Comparison of ENCODE assay signal across 15 cellular contexts in genomic region chr9:76316069-76316468, GRCh38.
DNase-seq lines count a peak whose midpoint lies in the region; ATAC-seq, FAIRE-seq and TF ChIP-seq lines count a peak whose summit lies in the region.
"Had no signal": no experiment of that assay in that cellular context is flagged by ENCODE, and none has a peak within 500 bp of the region (broad histone marks: within the 10 kb centered on the region; RNA-seq: fewer than 3 reads in every experiment).

No MANE protein-coding gene starts in this region.

- H3K27me3 ChIP-seq in bronchial epithelial cell (ENCODE audit: control insufficient read depth, insufficient read depth, low read length): no peaks in the 10 kb centered on the region
- H3K27me3 ChIP-seq: BE2C had no signal

- no peak for FAIRE-seq in bronchial epithelial cell (lab: Jason Lieb, UNC)
- FAIRE-seq: A549, GM12878, GM18507 had no signal

- H3K36me3 Mint-ChIP-seq in WTC11: no peaks in the 10 kb centered on the region
- H3K36me3 Mint-ChIP-seq: CD4-positive, alpha-beta memory T cell had no signal

- peaks cover 8% of the 10 kb centered on the region for H3K4me1 Mint-ChIP-seq in WTC11
- H3K4me1 Mint-ChIP-seq: CD4-positive, alpha-beta memory T cell had no signal

- TF ChIP-seq CTCF in WTC11 (IDR thresholded peaks at IDR 0.05): no peak
- TF ChIP-seq CTCF in bronchial epithelial cell (IDR thresholded peaks at IDR 0.05; ENCODE audit: insufficient read depth, low read length, severe bottlenecking): no peak

- peak overlapping the region; percentile 54 for H3K27ac Mint-ChIP-seq in WTC11
- H3K27ac Mint-ChIP-seq: CD4-positive, alpha-beta memory T cell; HFFc6 had no signal

- intact Hi-C loops in Right ventricle myocardium superior (cut with DNase I): no loop called here

- DNase-seq in WTC11 (ENCODE audit: low spot score): no peak
- peak; percentile 33 for DNase-seq in bronchial epithelial cell (ENCODE audit: low read depth)
- DNase-seq in islet precursor cell: peak; percentile 70
- no peak for DNase-seq in Right ventricle myocardium superior
- no peak for DNase-seq in occipital lobe (lab: John Stamatoyannopoulos, UW)
- DNase-seq: BE2C; CD4-positive, alpha-beta memory T cell; DMS79; GOT3; HCEC 1CT; HFFc6 had no signal

- no peak overlapping the region for H3K4me3 Mint-ChIP-seq in WTC11
- H3K4me3 Mint-ChIP-seq: CD4-positive, alpha-beta memory T cell; HFFc6 had no signal

- peak; percentile 72 for ATAC-seq in WTC11
- ATAC-seq in GM21515 (IDR thresholded peaks at IDR 0.05; ENCODE audit: unreplicated experiment): no peak
- no peak for ATAC-seq in Right ventricle myocardium superior (ENCODE audit: poor library complexity)
- ATAC-seq: A549, GM12878 had no signal

- POLR2A ChIA-PET in WTC11 (lab: Charles Lee): interaction anchor here (0.6 kb wide), 1 partner anchor 425 kb away, joined by 3 read pairs; no protein-coding TSS in a partner anchor

- H3K4me3 ChIP-seq in bronchial epithelial cell (ENCODE audit: low read depth, low read length): no peak overlapping the region
- H3K4me3 ChIP-seq: A549, GM12878 had no signal

- H3K36me3 ChIP-seq in bronchial epithelial cell (ENCODE audit: control insufficient read depth, insufficient read depth, low read length): no peaks in the 10 kb centered on the region
- H3K36me3 ChIP-seq: BE2C had no signal

- CTCF ChIA-PET in WTC11 (lab: Charles Lee): interaction anchor here (0.6 to 1.3 kb wide), 3 partner anchors 257 to 1123 kb away, joined by 3 to 4 read pairs (median 3); partner anchors contain the start of gene PCSK5

- H3K27me3 Mint-ChIP-seq in WTC11 (ENCODE audit: low read depth): no peaks in the 10 kb centered on the region; the same call in 1 of the 2 replicates

- H3K9me3 Mint-ChIP-seq in WTC11: 0 out of 2 replicates have a peak, but pooled peaks cover 5% of the 10 kb centered on the region
- H3K9me3 Mint-ChIP-seq: CD4-positive, alpha-beta memory T cell; HFFc6 had no signal

TF ChIP-seq in WTC11, 78 proteins besides CTCF, POLR2A, EP300 and RAD21:
- TF ChIP-seq EMX1 (CRISPR knock-in tag; IDR thresholded peaks at IDR 0.05): no peak
- no peak for TF ChIP-seq ZNF263 (CRISPR knock-in tag; IDR thresholded peaks at IDR 0.05; ENCODE audit: low read depth)
- TF ChIP-seq TEAD1 (CRISPR knock-in tag; IDR thresholded peaks at IDR 0.05): no peak
- TF ChIP-seq ZNF317 (CRISPR knock-in tag; IDR thresholded peaks at IDR 0.05; ENCODE audit: borderline replicate concordance, low read depth): no peak

Comparison
In these comparisons a context has a peak if more than half of its experiments do, and no peak if none do; other contexts are left out.
1. DNase-seq: peak in bronchial epithelial cell (single experiment) and islet precursor cell (single experiment); none in WTC11 (single experiment), Right ventricle myocardium superior (single experiment) and occipital lobe (single experiment).